Comparison of ENCODE assay signal across 8 cellular contexts in genomic region chr1:226407497-226408284, GRCh38. TPM values are rescaled to one million over a fixed set of nuclear protein-coding genes. Genes with fewer than 3 reads are reported as not detected.
A peak's percentile ranks its signal among the peaks of the same experiment; 100 is the strongest.
DNase-seq lines count a peak whose midpoint lies in the region; ATAC-seq and TF ChIP-seq lines count a peak whose summit lies in the region.

PARP1 (minus strand) TSS chr1:226408093; CDS start chr1:226407929, 164 bp downstream.

- H3K27me3 ChIP-seq in BE2C = no peaks in the 10 kb centered on the region

- peak; percentile 55 for ATAC-seq in HG03378 (IDR thresholded peaks at IDR 0.05; ENCODE audit: unreplicated experiment)

- DNase-seq in BE2C = peak; percentile 91
- peak; percentile 84 for DNase-seq in NCI-H510A (lab: John Stamatoyannopoulos, UW)
- DNase-seq in activated CD4-positive, alpha-beta T cell treated with anti-CD3 and anti-CD28 coated beads for 1 hour = peak; percentile 80
- DNase-seq in cerebellum (ENCODE audit: low spot score) = peak; percentile 90
- peak; percentile 60 for DNase-seq in kidney glomerular epithelial cell (lab: John Stamatoyannopoulos, UW)
- DNase-seq in stimulated activated CD4-positive, alpha-beta T cell treated with anti-CD3 and anti-CD28 coated beads, Interleukin-1b, Interleukin-23, amount 100 ng/mL, for 1 hour (ENCODE audit: low read depth in 2 of 2) = peak; percentile 71 to 76

- peaks cover 5% of the 10 kb centered on the region for H3K36me3 ChIP-seq in BE2C

- H3K9me3 ChIP-seq in BE2C = no peaks in the 10 kb centered on the region

- H3K4me3 ChIP-seq in BE2C (ENCODE audit: low read depth, low read length) = peak within 1 kb of the TSS; percentile 87

- H3K4me1 ChIP-seq in BE2C = peaks cover 7% of the 10 kb centered on the region

- peak; percentile 86 for TF ChIP-seq POLR2A in GM19099 (IDR thresholded peaks at IDR 0.05; ENCODE audit: extremely low read depth, insufficient read length, low read depth)

- TF ChIP-seq CTCF in BE2C (IDR thresholded peaks at IDR 0.05; ENCODE audit: low read depth, low read length) = peak; percentile 11; the same call in 1 of the 2 replicates

RNA-seq across cellular contexts. Expression of gene PARP1, which starts in this region (rescaled TPM):
- polyA plus RNA-seq in BE2C (2012; ENCODE audit: insufficient read depth, insufficient read length, low read depth) = 193 TPM
- total RNA-seq in cerebellum = 95.2 TPM

Comparison
In these comparisons a context has a peak if more than half of its experiments do, and no peak if none do; other contexts are left out.
1. Peak in every context shown above with its lines: DNase-seq, ATAC-seq and H3K4me3 ChIP-seq.